ENCODE assay signal across 1 cellular context in the genomic region with DNA sequence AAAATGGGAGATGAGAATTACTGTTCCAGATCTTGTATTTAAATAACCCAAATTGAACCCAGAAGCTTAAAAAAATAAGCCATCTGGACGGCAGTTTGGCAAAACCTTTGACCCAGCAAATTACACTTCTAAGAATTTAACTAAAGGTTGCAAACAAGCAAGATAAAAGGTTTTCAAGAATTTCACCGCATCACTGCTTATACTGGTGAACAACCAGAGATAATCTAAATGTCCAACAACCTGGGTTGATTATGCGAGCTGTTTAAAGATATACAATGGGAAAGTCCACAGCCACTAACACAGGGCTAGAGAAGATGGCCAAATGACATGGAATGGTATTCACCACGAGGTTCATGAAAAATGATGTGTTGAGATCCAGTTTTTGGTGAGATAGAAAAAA.
TF ChIP-seq lines count a peak whose summit lies in the region.

No MANE protein-coding gene starts in this region.

TF ChIP-seq in GM12878, 131 proteins besides CTCF, POLR2A, EP300 and RAD21 (continued from another document):
- TF ChIP-seq ASH2L (IDR thresholded peaks at IDR 0.05; ENCODE audit: borderline replicate concordance, low read depth) = no peak
- TF ChIP-seq ZZZ3 (IDR thresholded peaks at IDR 0.05; ENCODE audit: control insufficient read depth, insufficient read length, low read depth) = no peak
- TF ChIP-seq SIX5 (IDR thresholded peaks at IDR 0.05; ENCODE audit: low read depth, low read length, severe bottlenecking) = no peak
- TF ChIP-seq, protein P1, sequence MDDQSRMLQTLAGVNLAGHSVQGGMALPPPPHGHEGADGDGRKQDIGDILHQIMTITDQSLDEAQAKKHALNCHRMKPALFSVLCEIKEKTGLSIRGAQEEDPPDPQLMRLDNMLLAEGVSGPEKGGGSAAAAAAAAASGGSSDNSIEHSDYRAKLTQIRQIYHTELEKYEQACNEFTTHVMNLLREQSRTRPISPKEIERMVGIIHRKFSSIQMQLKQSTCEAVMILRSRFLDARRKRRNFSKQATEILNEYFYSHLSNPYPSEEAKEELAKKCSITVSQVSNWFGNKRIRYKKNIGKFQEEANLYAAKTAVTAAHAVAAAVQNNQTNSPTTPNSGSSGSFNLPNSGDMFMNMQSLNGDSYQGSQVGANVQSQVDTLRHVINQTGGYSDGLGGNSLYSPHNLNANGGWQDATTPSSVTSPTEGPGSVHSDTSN (IDR thresholded peaks at IDR 0.05; ENCODE audit: insufficient replicate concordance, low read depth, low read length) = no peak
- TF ChIP-seq TCF7 (IDR thresholded peaks at IDR 0.05; ENCODE audit: borderline replicate concordance) = no peak
- TF ChIP-seq BMI1 (IDR thresholded peaks at IDR 0.05; ENCODE audit: borderline replicate concordance) = no peak
- TF ChIP-seq, protein P2, sequence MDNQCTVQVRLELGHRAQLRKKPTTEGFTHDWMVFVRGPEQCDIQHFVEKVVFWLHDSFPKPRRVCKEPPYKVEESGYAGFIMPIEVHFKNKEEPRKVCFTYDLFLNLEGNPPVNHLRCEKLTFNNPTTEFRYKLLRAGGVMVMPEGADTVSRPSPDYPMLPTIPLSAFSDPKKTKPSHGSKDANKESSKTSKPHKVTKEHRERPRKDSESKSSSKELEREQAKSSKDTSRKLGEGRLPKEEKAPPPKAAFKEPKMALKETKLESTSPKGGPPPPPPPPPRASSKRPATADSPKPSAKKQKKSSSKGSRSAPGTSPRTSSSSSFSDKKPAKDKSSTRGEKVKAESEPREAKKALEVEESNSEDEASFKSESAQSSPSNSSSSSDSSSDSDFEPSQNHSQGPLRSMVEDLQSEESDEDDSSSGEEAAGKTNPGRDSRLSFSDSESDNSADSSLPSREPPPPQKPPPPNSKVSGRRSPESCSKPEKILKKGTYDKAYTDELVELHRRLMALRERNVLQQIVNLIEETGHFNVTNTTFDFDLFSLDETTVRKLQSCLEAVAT (IDR thresholded peaks at IDR 0.05) = no peak
- TF ChIP-seq SIN3A (IDR thresholded peaks at IDR 0.05; ENCODE audit: low read depth, low read length) = no peak
- TF ChIP-seq, protein P3, sequence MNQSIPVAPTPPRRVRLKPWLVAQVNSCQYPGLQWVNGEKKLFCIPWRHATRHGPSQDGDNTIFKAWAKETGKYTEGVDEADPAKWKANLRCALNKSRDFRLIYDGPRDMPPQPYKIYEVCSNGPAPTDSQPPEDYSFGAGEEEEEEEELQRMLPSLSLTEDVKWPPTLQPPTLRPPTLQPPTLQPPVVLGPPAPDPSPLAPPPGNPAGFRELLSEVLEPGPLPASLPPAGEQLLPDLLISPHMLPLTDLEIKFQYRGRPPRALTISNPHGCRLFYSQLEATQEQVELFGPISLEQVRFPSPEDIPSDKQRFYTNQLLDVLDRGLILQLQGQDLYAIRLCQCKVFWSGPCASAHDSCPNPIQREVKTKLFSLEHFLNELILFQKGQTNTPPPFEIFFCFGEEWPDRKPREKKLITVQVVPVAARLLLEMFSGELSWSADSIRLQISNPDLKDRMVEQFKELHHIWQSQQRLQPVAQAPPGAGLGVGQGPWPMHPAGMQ (IDR thresholded peaks at IDR 0.05; ENCODE audit: borderline replicate concordance) = no peak
